ENCODE assay signal across 8 cellular contexts in the genomic region with DNA sequence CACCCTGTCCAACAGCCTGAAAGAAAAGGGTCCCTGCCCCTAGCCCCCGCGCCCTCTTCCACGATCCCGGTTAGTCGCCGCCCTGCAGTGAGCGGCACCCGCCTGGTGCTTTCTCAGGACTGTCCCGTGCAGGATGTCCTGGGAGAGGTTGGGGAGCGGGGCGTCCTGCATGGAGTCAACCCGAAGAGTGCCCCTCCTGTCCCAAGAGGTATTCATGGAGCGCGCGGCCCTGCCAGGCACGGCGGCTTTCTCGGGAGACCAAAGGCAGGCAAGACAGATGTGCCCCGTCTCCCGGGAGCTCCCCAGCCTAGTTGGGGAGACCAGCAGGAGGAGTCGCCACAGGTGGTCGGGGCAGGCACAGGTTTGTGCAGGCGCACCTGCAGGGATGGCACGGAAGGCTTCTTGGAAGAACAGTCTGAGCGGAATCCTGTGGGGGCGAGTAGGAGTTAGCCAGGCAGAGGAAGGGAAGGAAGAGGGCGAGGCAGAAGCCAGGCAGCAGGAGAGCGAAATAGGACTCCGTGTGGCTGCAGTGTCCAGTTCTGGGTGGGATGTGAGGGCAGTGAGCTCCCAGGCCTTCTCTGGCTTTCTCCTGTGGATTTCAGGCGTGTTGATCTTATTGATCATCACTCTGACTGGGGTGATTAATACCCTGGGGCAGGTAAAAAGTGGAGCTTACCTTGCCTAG. TPM values are rescaled to one million over a fixed set of nuclear protein-coding genes. Genes with fewer than 3 reads are reported as not detected.
DNase-seq lines count a peak whose midpoint lies in the region; ATAC-seq and TF ChIP-seq lines count a peak whose summit lies in the region.

No MANE protein-coding gene starts in this region.

- peak overlapping the region; percentile 67 for H3K27ac ChIP-seq in SJSA1
- peak overlapping the region; percentile 78 for H3K27ac ChIP-seq in neutrophil

- DNase-seq in GM12865 (ENCODE audit: low read depth): peak; percentile 30
- DNase-seq in SJSA1 (ENCODE audit: low read depth in 1 of 2, low spot score in 2 of 2): no peak
- peak; percentile 56 to 70 for DNase-seq in erythroblast (lab: John Stamatoyannopoulos, UW)
- no peak for DNase-seq in stimulated activated CD4-positive, alpha-beta T cell treated with anti-CD3 and anti-CD28 coated beads, Interleukin-2, amount 100 ng/mL, for 48 hours
- DNase-seq in iPS-NIHi7 (ENCODE audit: extremely low spot score): no peak

- TF ChIP-seq CTCF in GM12865 (IDR thresholded peaks at IDR 0.05; ENCODE audit: insufficient read depth, low read depth, low read length, missing control alignments) (no peak), neutrophil (IDR thresholded peaks at IDR 0.05) (no peak)

- H3K36me3 ChIP-seq in SJSA1 (peaks cover 52% of the 10 kb centered on the region), neutrophil (peaks cover 33% of the 10 kb centered on the region)

- H3K4me3 ChIP-seq in GM12865 (ENCODE audit: low read depth, low read length) (peak overlapping the region; percentile 71), SJSA1 (peak overlapping the region; percentile 88), neutrophil (ENCODE audit: low read depth in 1 of 2, low read length in 1 of 2) (peak overlapping the region; percentile 79 to 87)

- ATAC-seq in HG03196 (IDR thresholded peaks at IDR 0.05; ENCODE audit: unreplicated experiment) (no peak), HG02798 (IDR thresholded peaks at IDR 0.05; ENCODE audit: poor library complexity, unreplicated experiment) (no peak)

- peaks cover 5% of the 10 kb centered on the region for H3K9me3 ChIP-seq in SJSA1 (replicated peaks)
- no peaks in the 10 kb centered on the region for H3K9me3 ChIP-seq in neutrophil

- no peaks in the 10 kb centered on the region for H3K27me3 ChIP-seq in SJSA1 (replicated peaks)
- no peaks in the 10 kb centered on the region for H3K27me3 ChIP-seq in neutrophil

- TF ChIP-seq POLR2A in erythroblast (IDR thresholded peaks at IDR 0.05; ENCODE audit: low read length): no peak

- H3K4me1 ChIP-seq in SJSA1 (replicated peaks) (peaks cover 14% of the 10 kb centered on the region), neutrophil (ENCODE audit: control insufficient read depth in 1 of 2, insufficient read depth in 1 of 2, low read depth in 1 of 2, low read length in 1 of 2) (peaks cover 20% of the 10 kb centered on the region in 2 experiments)

RNA-seq across cellular contexts. Expression of a gene that starts 0.7 kb away (rescaled TPM):
- total RNA-seq in SJSA1 (2014; rRNA removed; shearing (Covaris generic)): 444 and 466 TPM in 2 replicates

RNA-seq across cellular contexts. Expression of a gene that starts 29.6 kb away (rescaled TPM):
- 0.06 and 0.34 TPM in 2 replicates for total RNA-seq in SJSA1 (2014; rRNA removed; shearing (Covaris generic))

RNA-seq across cellular contexts. Expression of a gene that starts 41.9 kb away (rescaled TPM):
- total RNA-seq in SJSA1 (2014; rRNA removed; shearing (Covaris generic)): 176 and 213 TPM in 2 replicates

RNA-seq across cellular contexts. Expression of a gene that starts 47.2 kb away (rescaled TPM):
- total RNA-seq in SJSA1 (2014; rRNA removed; shearing (Covaris generic)): 1.4 and 6.7 TPM in 2 replicates

Comparison
In these comparisons a context has a peak if more than half of its experiments do, and no peak if none do; other contexts are left out.
1. DNase-seq: peak in GM12865 (single experiment) and erythroblast (2 of 2); none in SJSA1 (0 of 2), stimulated activated CD4-positive, alpha-beta T cell treated with anti-CD3 and anti-CD28 coated beads, Interleukin-2, amount 100 ng/mL, for 48 hours (0 of 2) and iPS-NIHi7 (single experiment).
2. Peak in every context shown above with its lines, with median percentiles within 50 percentile points of each other: H3K4me3 ChIP-seq.